Comparison of ENCODE assay signal across 35 cellular contexts in genomic region chr10:110321869-110322620, GRCh38.
"Had no signal": no experiment of that assay in that cellular context is flagged by ENCODE, and none has a peak within 500 bp of the region (broad histone marks: within the 10 kb centered on the region; RNA-seq: fewer than 3 reads in every experiment).

No MANE protein-coding gene starts in this region.

- H3K27me3 ChIP-seq: ascending aorta, cardiac muscle cell, Peyer's patch had no signal

- H3K9me3 Mint-ChIP-seq: central memory CD8-positive, alpha-beta T cell had no signal

- H3K27ac Mint-ChIP-seq: activated CD4-positive, alpha-beta T cell treated with anti-CD3 and anti-CD28 coated beads, Interleukin-2, amount 10 ng/mL, durations not matched to agents 24 days and 14 days; activated CD8-positive, alpha-beta T cell treated with anti-CD3 and anti-CD28 coated beads for 36 hours; activated naive CD8-positive, alpha-beta T cell treated with anti-CD3 and anti-CD28 coated beads for 36 hours; activated T-cell treated with anti-CD3 and anti-CD28 coated beads, Interleukin-2, amount 50 U/mL, for 72 hours; activated T-helper 17 cell treated with anti-CD3 and anti-CD28 coated beads, Interleukin-2, amount 50 U/mL, for 72 hours; T-cell had no signal

- H3K4me1 Mint-ChIP-seq: central memory CD8-positive, alpha-beta T cell had no signal

- H3K36me3 Mint-ChIP-seq: activated naive CD8-positive, alpha-beta T cell treated with anti-CD3 and anti-CD28 coated beads for 36 hours had no signal

- DNase-seq: activated CD4-positive, alpha-beta T cell treated with anti-CD3 and anti-CD28 coated beads, Interleukin-2, amount 10 ng/mL, durations not matched to agents 24 days and 14 days; activated CD4-positive, alpha-beta T cell treated with anti-CD3 and anti-CD28 coated beads, Interleukin-2, amount 50 U/mL, for 4 hours; activated CD8-positive, alpha-beta T cell treated with anti-CD3 and anti-CD28 coated beads for 36 hours; activated effector memory CD4-positive, alpha-beta T cell treated with anti-CD3 and anti-CD28 coated beads, Interleukin-2, amount 50 U/mL, for 16 hours; activated naive CD4-positive, alpha-beta T cell; activated naive CD4-positive, alpha-beta T cell treated with anti-CD3 and anti-CD28 coated beads, Interleukin-2, amount 50 U/mL, for 16 hours; activated naive CD8-positive, alpha-beta T cell treated with anti-CD3 and anti-CD28 coated beads for 36 hours; activated T-cell treated with anti-CD3 and anti-CD28 coated beads, Interleukin-2, amount 50 U/mL, for 1 hour; activated T-cell treated with anti-CD3 and anti-CD28 coated beads, Interleukin-2, amount 50 U/mL, for 72 hours; amygdala; MM.1S; NCI-H1092 treated with DMSO at 0.1 percent for 48 hours; NCI-H1417; NCI-H146; NCI-H187; NCI-H2029 treated with DMSO at 0.1 percent for 48 hours; NCI-H2107; NCI-H2171; NCI-H510A; NCI-H526; NCI-H748 treated with DMSO at 0.1 percent for 48 hours; PC-3; Peyer's patch; SIG-M5; T-cell; T1000; WERI-Rb-1 had no signal

- H3K9me3 ChIP-seq: Peyer's patch had no signal

- H3K4me1 ChIP-seq: ascending aorta, Peyer's patch had no signal

- H3K36me3 ChIP-seq: ascending aorta, cardiac muscle cell, Peyer's patch, WERI-Rb-1 had no signal

- H3K27ac ChIP-seq: ascending aorta, cardiac muscle cell, KMS-11, Peyer's patch, RWPE1, WERI-Rb-1 had no signal

- H3K27me3 Mint-ChIP-seq: activated CD4-positive, alpha-beta T cell treated with anti-CD3 and anti-CD28 coated beads, Interleukin-2, amount 10 ng/mL, durations not matched to agents 24 days and 14 days; T-cell had no signal

- H3K4me3 Mint-ChIP-seq: activated CD4-positive, alpha-beta T cell treated with anti-CD3 and anti-CD28 coated beads, Interleukin-2, amount 10 ng/mL, durations not matched to agents 24 days and 14 days; activated CD8-positive, alpha-beta T cell treated with anti-CD3 and anti-CD28 coated beads for 36 hours; activated naive CD8-positive, alpha-beta T cell treated with anti-CD3 and anti-CD28 coated beads for 36 hours; activated T-cell treated with anti-CD3 and anti-CD28 coated beads, Interleukin-2, amount 50 U/mL, for 72 hours; activated T-helper 17 cell treated with anti-CD3 and anti-CD28 coated beads, Interleukin-2, amount 50 U/mL, for 72 hours; central memory CD8-positive, alpha-beta T cell; T-cell had no signal

- ATAC-seq: activated CD8-positive, alpha-beta T cell treated with anti-CD3 and anti-CD28 coated beads for 36 hours; activated T-cell treated with anti-CD3 and anti-CD28 coated beads, Interleukin-2, amount 50 U/mL, for 72 hours; activated T-helper 17 cell treated with anti-CD3 and anti-CD28 coated beads, Interleukin-2, amount 50 U/mL, for 72 hours; PC-3; Right ventricle myocardium inferior; SK-N-SH treated with all-trans-retinoic acid at 6 μM for 48 hours; T-cell had no signal

- H3K4me3 ChIP-seq: ascending aorta, cardiac muscle cell, Peyer's patch had no signal
